Comparison of ENCODE assay signal across 20 cellular contexts in genomic region chr14:69318901-69319475, GRCh38. TPM values are rescaled to one million over a fixed set of nuclear protein-coding genes. Genes with fewer than 3 reads are reported as not detected.
"Had no signal": no experiment of that assay in that cellular context is flagged by ENCODE, and none has a peak within 500 bp of the region (broad histone marks: within the 10 kb centered on the region; RNA-seq: fewer than 3 reads in every experiment).

No MANE protein-coding gene starts in this region.

- H3K27me3 Mint-ChIP-seq: activated naive CD4-positive, alpha-beta T cell treated with anti-CD3 and anti-CD28 coated beads, Interleukin-2, amount 50 U/mL, for 24 hours; activated T-helper 17 cell treated with anti-CD3 and anti-CD28 coated beads, Interleukin-2, amount 50 U/mL, for 72 hours; progenitor cell of endocrine pancreas had no signal

- H3K4me3 Mint-ChIP-seq: activated CD8-positive, alpha-beta T cell treated with anti-CD3 and anti-CD28 coated beads, Interleukin-2, amount 10 ng/mL, durations not matched to agents 7 days and 5 days; activated naive CD4-positive, alpha-beta T cell treated with anti-CD3 and anti-CD28 coated beads, Interleukin-2, amount 50 U/mL, for 24 hours; activated T-helper 17 cell treated with anti-CD3 and anti-CD28 coated beads, Interleukin-2, amount 50 U/mL, for 72 hours; nephron had no signal

- ATAC-seq: activated CD8-positive, alpha-beta T cell treated with anti-CD3 and anti-CD28 coated beads, Interleukin-2, amount 10 ng/mL, durations not matched to agents 7 days and 5 days; activated T-helper 17 cell treated with anti-CD3 and anti-CD28 coated beads, Interleukin-2, amount 50 U/mL, for 72 hours; body of pancreas; right cardiac atrium had no signal

- H3K36me3 ChIP-seq: esophagus squamous epithelium, stomach, thoracic aorta had no signal

- H3K4me3 ChIP-seq: body of pancreas, coronary artery, esophagus squamous epithelium, smooth muscle cell, stomach, thoracic aorta had no signal

- H3K4me2 ChIP-seq: smooth muscle cell had no signal

- H3K9me3 Mint-ChIP-seq: activated naive CD4-positive, alpha-beta T cell treated with anti-CD3 and anti-CD28 coated beads, Interleukin-2, amount 50 U/mL, for 24 hours; nephron had no signal

- H3K27me3 ChIP-seq: body of pancreas, esophagus squamous epithelium, stomach had no signal

- H3K27ac ChIP-seq: body of pancreas, coronary artery, esophagus squamous epithelium, stomach, thoracic aorta had no signal

- H3K27ac Mint-ChIP-seq: activated CD8-positive, alpha-beta T cell treated with anti-CD3 and anti-CD28 coated beads, Interleukin-2, amount 10 ng/mL, durations not matched to agents 7 days and 5 days; activated naive CD4-positive, alpha-beta T cell treated with anti-CD3 and anti-CD28 coated beads, Interleukin-2, amount 50 U/mL, for 24 hours; activated T-helper 17 cell treated with anti-CD3 and anti-CD28 coated beads, Interleukin-2, amount 50 U/mL, for 72 hours; nephron; progenitor cell of endocrine pancreas had no signal

- H3K9me3 ChIP-seq: body of pancreas, esophagus squamous epithelium, stomach, thoracic aorta had no signal

- H3K4me1 Mint-ChIP-seq: activated naive CD4-positive, alpha-beta T cell treated with anti-CD3 and anti-CD28 coated beads, Interleukin-2, amount 50 U/mL, for 24 hours; activated T-helper 17 cell treated with anti-CD3 and anti-CD28 coated beads, Interleukin-2, amount 50 U/mL, for 72 hours had no signal

- DNase-seq: activated CD4-positive, alpha-beta T cell treated with anti-CD3 and anti-CD28 coated beads for 4 hours; activated CD8-positive, alpha-beta T cell treated with anti-CD3 and anti-CD28 coated beads, Interleukin-2, amount 10 ng/mL, durations not matched to agents 7 days and 5 days; activated T-cell treated with anti-CD3 and anti-CD28 coated beads for 4 hours; amniotic stem cell; central memory CD4-positive, alpha-beta T cell; effector CD4-positive, alpha-beta T cell; esophagus squamous epithelium; hippocampal formation; occipital lobe; right cardiac atrium; stomach; T-helper 2 cell had no signal

- H3K36me3 Mint-ChIP-seq: activated naive CD4-positive, alpha-beta T cell treated with anti-CD3 and anti-CD28 coated beads, Interleukin-2, amount 50 U/mL, for 24 hours had no signal

- H3K4me1 ChIP-seq: body of pancreas had no signal

RNA-seq across cellular contexts. Expression of gene GALNT16, which starts 59.0 kb away (rescaled TPM):
- total RNA-seq: activated CD8-positive, alpha-beta T cell treated with anti-CD3 and anti-CD28 coated beads, Interleukin-2, amount 10 ng/mL, durations not matched to agents 7 days and 5 days had no signal
